In genomic region chr1:187226396-187226795, GRCh38 we compare ENCODE assay signal across 12 cellular contexts.
"Had no signal": no experiment of that assay in that cellular context is flagged by ENCODE, and none has a peak within 500 bp of the region (broad histone marks: within the 10 kb centered on the region; RNA-seq: fewer than 3 reads in every experiment).

No MANE protein-coding gene starts in this region.

- H3K27ac ChIP-seq: esophagus muscularis mucosa, psoas muscle, sigmoid colon, transverse colon, VCaP had no signal

- H3K36me3 ChIP-seq: esophagus muscularis mucosa, sigmoid colon, transverse colon had no signal

- H3K27me3 ChIP-seq: esophagus muscularis mucosa, sigmoid colon, transverse colon had no signal

- DNase-seq: activated CD8-positive, alpha-beta memory T cell treated with anti-CD3 and anti-CD28 coated beads, Interleukin-2, amount 50 U/mL, for 4 hours; activated CD8-positive, alpha-beta T cell treated with anti-CD3 and anti-CD28 coated beads for 36 hours; activated naive CD4-positive, alpha-beta T cell; psoas muscle; sigmoid colon; stimulated activated CD4-positive, alpha-beta T cell treated with anti-CD3 and anti-CD28 coated beads, Interleukin-2, amount 100 ng/mL, for 24 hours; stimulated activated naive B cell treated with anti-CD40 and anti-IgM and Interleukin-4, amounts not matched to agents 10 μg/mL and 1 μg/mL and 100 μg/mL, for 72 hours; substantia nigra; T1000; transverse colon had no signal

- ATAC-seq: activated CD8-positive, alpha-beta T cell treated with anti-CD3 and anti-CD28 coated beads for 36 hours; psoas muscle; stimulated activated naive B cell treated with anti-CD40 and anti-IgM and Interleukin-4, amounts not matched to agents 10 μg/mL and 1 μg/mL and 100 μg/mL, for 72 hours had no signal

- H3K9me3 ChIP-seq: psoas muscle, sigmoid colon, transverse colon had no signal

- H3K4me1 ChIP-seq: esophagus muscularis mucosa, psoas muscle, sigmoid colon, transverse colon had no signal

- H3K4me3 ChIP-seq: esophagus muscularis mucosa, psoas muscle, sigmoid colon, transverse colon had no signal
